ENCODE assay signal across 1 cellular context in the genomic region with DNA sequence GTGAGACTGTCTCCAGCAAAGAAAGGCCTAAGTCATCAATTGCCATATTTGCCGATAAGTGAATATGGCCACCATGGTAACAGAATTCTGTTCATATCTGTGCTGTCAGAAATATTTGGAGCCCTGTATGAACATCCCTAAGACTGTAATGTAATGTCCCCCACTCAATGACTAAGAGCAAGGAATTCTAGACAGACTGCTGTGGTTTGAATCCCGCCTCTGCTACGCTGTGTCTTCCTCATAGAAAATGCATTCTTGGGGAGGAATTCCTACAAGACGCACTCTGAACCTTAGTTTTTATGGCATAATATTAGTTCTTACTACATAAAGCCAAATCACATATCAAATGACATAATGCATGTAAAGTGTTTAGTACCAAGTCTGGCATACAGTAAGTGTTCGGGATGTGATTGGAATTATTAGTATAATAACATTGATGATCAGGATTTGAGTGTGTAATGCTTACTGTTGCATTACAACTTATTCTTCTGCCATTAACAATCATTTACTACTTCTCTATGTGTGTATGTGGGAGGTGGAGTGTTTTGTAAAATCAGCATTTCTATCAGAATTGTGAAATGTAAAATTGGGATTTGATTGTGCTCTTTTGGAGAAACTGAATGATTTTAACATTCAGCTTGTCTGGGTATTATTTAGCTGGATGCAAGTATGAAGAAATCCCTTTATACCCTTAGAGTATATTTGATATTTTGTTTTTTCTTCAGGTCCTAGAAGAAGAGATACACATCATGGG.
TF ChIP-seq lines count a peak whose summit lies in the region.

No MANE protein-coding gene starts in this region.

TF ChIP-seq in HepG2, 621 proteins besides CTCF, POLR2A, EP300 and RAD21 (continued from another document):
- TF ChIP-seq SRY (CRISPR knock-in tag; IDR thresholded peaks at IDR 0.05) (no peak), RFX5 (IDR thresholded peaks at IDR 0.05; ENCODE audit: low read depth, low read length) (no peak), HMG20B (CRISPR knock-in tag; conservative IDR thresholded peaks at IDR 0.05) (no peak)
